Comparison of ENCODE assay signal across 1 cellular context in the genomic region with DNA sequence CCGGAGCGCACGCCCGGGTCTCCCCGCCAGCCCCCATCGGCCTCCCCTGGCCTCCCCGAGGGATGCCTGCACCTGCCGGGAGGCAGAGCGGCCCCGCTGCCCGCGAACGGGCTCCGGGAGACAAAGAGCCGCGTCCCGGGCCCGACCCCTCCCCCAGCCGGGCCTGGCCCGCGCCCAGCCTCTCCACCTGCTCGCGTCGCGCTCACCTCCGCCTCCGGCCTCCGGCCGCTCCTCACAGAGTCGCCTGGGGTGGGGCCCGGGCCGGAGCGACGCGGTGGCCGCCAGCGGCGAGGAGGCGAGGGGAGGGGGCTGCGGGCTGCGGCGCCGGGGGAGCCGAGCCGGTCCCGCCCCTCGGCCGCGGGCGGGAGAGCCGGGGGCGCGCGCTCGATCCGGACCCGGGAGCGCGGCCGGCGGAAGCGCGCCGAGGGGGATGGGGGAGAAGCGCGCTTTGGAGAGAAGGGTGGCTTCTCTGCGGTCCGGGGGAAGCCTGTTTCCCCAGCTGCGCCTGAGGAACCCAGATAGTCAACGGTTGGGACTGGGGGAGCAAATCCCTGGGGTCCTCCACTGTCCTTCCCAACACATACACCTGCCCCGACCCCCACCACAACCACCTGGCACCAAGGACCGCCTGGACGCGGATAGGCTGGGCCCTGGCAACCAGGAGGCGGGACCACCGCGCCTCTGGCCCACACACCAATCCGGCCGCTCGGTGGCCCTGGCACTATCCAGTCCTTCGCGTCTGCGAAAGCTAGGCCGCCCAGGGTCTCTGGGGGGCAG.
TF ChIP-seq lines count a peak whose summit lies in the region.

A gene (minus strand): TSS at position 311 of the 777 bp plus-strand sequence. CDS start 701 bp downstream, outside the sequence.

TF ChIP-seq in HEK293, 187 proteins besides CTCF, POLR2A, EP300 and RAD21 (continued from another document and continues in another):
- TF ChIP-seq, protein P1, sequence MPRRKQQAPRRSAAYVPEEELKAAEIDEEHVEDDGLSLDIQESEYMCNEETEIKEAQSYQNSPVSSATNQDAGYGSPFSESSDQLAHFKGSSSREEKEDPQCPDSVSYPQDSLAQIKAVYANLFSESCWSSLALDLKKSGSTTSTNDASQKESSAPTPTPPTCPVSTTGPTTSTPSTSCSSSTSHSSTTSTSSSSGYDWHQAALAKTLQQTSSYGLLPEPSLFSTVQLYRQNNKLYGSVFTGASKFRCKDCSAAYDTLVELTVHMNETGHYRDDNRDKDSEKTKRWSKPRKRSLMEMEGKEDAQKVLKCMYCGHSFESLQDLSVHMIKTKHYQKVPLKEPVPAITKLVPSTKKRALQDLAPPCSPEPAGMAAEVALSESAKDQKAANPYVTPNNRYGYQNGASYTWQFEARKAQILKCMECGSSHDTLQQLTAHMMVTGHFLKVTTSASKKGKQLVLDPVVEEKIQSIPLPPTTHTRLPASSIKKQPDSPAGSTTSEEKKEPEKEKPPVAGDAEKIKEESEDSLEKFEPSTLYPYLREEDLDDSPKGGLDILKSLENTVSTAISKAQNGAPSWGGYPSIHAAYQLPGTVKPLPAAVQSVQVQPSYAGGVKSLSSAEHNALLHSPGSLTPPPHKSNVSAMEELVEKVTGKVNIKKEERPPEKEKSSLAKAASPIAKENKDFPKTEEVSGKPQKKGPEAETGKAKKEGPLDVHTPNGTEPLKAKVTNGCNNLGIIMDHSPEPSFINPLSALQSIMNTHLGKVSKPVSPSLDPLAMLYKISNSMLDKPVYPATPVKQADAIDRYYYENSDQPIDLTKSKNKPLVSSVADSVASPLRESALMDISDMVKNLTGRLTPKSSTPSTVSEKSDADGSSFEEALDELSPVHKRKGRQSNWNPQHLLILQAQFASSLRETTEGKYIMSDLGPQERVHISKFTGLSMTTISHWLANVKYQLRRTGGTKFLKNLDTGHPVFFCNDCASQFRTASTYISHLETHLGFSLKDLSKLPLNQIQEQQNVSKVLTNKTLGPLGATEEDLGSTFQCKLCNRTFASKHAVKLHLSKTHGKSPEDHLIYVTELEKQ (tag by site-specific recombination; IDR thresholded peaks at IDR 0.05; ENCODE audit: borderline replicate concordance) = no peak
- TF ChIP-seq ZNF133 (tag by site-specific recombination; IDR thresholded peaks at IDR 0.05) (no peak), ZNF555 (tag by site-specific recombination; conservative IDR thresholded peaks at IDR 0.05) (no peak), ZSCAN23 (tag by site-specific recombination; IDR thresholded peaks at IDR 0.05) (no peak), IKZF3 (tag by site-specific recombination; IDR thresholded peaks at IDR 0.05) (0 out of 2 replicates have a peak, but pooled peaks have one; percentile 22), ZNF175 (tag by site-specific recombination; IDR thresholded peaks at IDR 0.05) (no peak), ZXDB (tag by site-specific recombination; IDR thresholded peaks at IDR 0.05) (peak; percentile 67; the same call in 1 of the 2 replicates), MZF1 (tag by site-specific recombination; IDR thresholded peaks at IDR 0.05; ENCODE audit: borderline replicate concordance) (no peak), ZNF394 (tag by site-specific recombination; IDR thresholded peaks at IDR 0.05; ENCODE audit: borderline replicate concordance) (peak; percentile 70; the same call in 1 of the 2 replicates), KLF10 (tag by site-specific recombination; IDR thresholded peaks at IDR 0.05) (peak; percentile 48; the same call in 1 of the 2 replicates), ZNF660 (tag by site-specific recombination; IDR thresholded peaks at IDR 0.05) (no peak), SP2 (tag by site-specific recombination; IDR thresholded peaks at IDR 0.05) (peak; percentile 87), ZNF600 (tag by site-specific recombination; IDR thresholded peaks at IDR 0.05) (0 out of 2 replicates have a peak, but pooled peaks have one; percentile 37), SP7 (tag by site-specific recombination; IDR thresholded peaks at IDR 0.05) (peak; percentile 45), MEIS1 (CRISPR knock-in tag; IDR thresholded peaks at IDR 0.05; ENCODE audit: borderline replicate concordance) (no peak), GLIS2 (tag by site-specific recombination; IDR thresholded peaks at IDR 0.05) (peak; percentile 70), ZNF529 (tag by site-specific recombination; IDR thresholded peaks at IDR 0.05; ENCODE audit: insufficient replicate concordance) (no peak), ZBTB48 (tag by site-specific recombination; IDR thresholded peaks at IDR 0.05) (0 out of 2 replicates have a peak, but pooled peaks have one; percentile 6), RBAK (tag by site-specific recombination; IDR thresholded peaks at IDR 0.05) (no peak), ZFHX2 (tag by site-specific recombination; conservative IDR thresholded peaks at IDR 0.05) (no peak), ZNF37A (tag by site-specific recombination; IDR thresholded peaks at IDR 0.05) (no peak), YY1 (tag by site-specific recombination; IDR thresholded peaks at IDR 0.05) (no peak), GLIS1 (tag by site-specific recombination; IDR thresholded peaks at IDR 0.05) (peak; percentile 35), ZNF701 (tag by site-specific recombination; IDR thresholded peaks at IDR 0.05) (no peak)
- TF ChIP-seq, protein P2, sequence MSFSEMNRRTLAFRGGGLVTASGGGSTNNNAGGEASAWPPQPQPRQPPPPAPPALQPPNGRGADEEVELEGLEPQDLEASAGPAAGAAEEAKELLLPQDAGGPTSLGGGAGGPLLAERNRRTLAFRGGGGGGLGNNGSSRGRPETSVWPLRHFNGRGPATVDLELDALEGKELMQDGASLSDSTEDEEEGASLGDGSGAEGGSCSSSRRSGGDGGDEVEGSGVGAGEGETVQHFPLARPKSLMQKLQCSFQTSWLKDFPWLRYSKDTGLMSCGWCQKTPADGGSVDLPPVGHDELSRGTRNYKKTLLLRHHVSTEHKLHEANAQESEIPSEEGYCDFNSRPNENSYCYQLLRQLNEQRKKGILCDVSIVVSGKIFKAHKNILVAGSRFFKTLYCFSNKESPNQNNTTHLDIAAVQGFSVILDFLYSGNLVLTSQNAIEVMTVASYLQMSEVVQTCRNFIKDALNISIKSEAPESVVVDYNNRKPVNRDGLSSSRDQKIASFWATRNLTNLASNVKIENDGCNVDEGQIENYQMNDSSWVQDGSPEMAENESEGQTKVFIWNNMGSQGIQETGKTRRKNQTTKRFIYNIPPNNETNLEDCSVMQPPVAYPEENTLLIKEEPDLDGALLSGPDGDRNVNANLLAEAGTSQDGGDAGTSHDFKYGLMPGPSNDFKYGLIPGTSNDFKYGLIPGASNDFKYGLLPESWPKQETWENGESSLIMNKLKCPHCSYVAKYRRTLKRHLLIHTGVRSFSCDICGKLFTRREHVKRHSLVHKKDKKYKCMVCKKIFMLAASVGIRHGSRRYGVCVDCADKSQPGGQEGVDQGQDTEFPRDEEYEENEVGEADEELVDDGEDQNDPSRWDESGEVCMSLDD (tag by site-specific recombination; IDR thresholded peaks at IDR 0.05) = peak; percentile 54; the same call in 1 of the 2 replicates
- TF ChIP-seq, protein P3, sequence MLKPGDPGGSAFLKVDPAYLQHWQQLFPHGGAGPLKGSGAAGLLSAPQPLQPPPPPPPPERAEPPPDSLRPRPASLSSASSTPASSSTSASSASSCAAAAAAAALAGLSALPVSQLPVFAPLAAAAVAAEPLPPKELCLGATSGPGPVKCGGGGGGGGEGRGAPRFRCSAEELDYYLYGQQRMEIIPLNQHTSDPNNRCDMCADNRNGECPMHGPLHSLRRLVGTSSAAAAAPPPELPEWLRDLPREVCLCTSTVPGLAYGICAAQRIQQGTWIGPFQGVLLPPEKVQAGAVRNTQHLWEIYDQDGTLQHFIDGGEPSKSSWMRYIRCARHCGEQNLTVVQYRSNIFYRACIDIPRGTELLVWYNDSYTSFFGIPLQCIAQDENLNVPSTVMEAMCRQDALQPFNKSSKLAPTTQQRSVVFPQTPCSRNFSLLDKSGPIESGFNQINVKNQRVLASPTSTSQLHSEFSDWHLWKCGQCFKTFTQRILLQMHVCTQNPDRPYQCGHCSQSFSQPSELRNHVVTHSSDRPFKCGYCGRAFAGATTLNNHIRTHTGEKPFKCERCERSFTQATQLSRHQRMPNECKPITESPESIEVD (tag by site-specific recombination; IDR thresholded peaks at IDR 0.05) = no peak
- TF ChIP-seq, protein P4, sequence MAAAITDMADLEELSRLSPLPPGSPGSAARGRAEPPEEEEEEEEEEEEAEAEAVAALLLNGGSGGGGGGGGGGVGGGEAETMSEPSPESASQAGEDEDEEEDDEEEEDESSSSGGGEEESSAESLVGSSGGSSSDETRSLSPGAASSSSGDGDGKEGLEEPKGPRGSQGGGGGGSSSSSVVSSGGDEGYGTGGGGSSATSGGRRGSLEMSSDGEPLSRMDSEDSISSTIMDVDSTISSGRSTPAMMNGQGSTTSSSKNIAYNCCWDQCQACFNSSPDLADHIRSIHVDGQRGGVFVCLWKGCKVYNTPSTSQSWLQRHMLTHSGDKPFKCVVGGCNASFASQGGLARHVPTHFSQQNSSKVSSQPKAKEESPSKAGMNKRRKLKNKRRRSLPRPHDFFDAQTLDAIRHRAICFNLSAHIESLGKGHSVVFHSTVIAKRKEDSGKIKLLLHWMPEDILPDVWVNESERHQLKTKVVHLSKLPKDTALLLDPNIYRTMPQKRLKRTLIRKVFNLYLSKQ (tag by site-specific recombination; IDR thresholded peaks at IDR 0.05; ENCODE audit: borderline replicate concordance) = no peak
- TF ChIP-seq, protein P5, sequence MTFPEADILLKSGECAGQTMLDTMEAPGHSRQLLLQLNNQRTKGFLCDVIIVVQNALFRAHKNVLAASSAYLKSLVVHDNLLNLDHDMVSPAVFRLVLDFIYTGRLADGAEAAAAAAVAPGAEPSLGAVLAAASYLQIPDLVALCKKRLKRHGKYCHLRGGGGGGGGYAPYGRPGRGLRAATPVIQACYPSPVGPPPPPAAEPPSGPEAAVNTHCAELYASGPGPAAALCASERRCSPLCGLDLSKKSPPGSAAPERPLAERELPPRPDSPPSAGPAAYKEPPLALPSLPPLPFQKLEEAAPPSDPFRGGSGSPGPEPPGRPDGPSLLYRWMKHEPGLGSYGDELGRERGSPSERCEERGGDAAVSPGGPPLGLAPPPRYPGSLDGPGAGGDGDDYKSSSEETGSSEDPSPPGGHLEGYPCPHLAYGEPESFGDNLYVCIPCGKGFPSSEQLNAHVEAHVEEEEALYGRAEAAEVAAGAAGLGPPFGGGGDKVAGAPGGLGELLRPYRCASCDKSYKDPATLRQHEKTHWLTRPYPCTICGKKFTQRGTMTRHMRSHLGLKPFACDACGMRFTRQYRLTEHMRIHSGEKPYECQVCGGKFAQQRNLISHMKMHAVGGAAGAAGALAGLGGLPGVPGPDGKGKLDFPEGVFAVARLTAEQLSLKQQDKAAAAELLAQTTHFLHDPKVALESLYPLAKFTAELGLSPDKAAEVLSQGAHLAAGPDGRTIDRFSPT (tag by site-specific recombination; IDR thresholded peaks at IDR 0.05) = peak; percentile 63; the same call in 1 of the 2 replicates
- TF ChIP-seq, protein P6, sequence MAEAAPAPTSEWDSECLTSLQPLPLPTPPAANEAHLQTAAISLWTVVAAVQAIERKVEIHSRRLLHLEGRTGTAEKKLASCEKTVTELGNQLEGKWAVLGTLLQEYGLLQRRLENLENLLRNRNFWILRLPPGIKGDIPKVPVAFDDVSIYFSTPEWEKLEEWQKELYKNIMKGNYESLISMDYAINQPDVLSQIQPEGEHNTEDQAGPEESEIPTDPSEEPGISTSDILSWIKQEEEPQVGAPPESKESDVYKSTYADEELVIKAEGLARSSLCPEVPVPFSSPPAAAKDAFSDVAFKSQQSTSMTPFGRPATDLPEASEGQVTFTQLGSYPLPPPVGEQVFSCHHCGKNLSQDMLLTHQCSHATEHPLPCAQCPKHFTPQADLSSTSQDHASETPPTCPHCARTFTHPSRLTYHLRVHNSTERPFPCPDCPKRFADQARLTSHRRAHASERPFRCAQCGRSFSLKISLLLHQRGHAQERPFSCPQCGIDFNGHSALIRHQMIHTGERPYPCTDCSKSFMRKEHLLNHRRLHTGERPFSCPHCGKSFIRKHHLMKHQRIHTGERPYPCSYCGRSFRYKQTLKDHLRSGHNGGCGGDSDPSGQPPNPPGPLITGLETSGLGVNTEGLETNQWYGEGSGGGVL (tag by site-specific recombination; IDR thresholded peaks at IDR 0.05) = peak; percentile 37
- TF ChIP-seq, protein P7, sequence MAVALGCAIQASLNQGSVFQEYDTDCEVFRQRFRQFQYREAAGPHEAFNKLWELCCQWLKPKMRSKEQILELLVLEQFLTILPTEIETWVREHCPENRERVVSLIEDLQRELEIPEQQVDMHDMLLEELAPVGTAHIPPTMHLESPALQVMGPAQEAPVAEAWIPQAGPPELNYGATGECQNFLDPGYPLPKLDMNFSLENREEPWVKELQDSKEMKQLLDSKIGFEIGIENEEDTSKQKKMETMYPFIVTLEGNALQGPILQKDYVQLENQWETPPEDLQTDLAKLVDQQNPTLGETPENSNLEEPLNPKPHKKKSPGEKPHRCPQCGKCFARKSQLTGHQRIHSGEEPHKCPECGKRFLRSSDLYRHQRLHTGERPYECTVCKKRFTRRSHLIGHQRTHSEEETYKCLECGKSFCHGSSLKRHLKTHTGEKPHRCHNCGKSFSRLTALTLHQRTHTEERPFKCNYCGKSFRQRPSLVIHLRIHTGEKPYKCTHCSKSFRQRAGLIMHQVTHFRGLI (tag by site-specific recombination; IDR thresholded peaks at IDR 0.05) = no peak
- TF ChIP-seq, protein P8, sequence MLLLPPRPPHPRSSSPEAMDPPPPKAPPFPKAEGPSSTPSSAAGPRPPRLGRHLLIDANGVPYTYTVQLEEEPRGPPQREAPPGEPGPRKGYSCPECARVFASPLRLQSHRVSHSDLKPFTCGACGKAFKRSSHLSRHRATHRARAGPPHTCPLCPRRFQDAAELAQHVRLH (tag by site-specific recombination; IDR thresholded peaks at IDR 0.05) = no peak
- TF ChIP-seq, protein P9, sequence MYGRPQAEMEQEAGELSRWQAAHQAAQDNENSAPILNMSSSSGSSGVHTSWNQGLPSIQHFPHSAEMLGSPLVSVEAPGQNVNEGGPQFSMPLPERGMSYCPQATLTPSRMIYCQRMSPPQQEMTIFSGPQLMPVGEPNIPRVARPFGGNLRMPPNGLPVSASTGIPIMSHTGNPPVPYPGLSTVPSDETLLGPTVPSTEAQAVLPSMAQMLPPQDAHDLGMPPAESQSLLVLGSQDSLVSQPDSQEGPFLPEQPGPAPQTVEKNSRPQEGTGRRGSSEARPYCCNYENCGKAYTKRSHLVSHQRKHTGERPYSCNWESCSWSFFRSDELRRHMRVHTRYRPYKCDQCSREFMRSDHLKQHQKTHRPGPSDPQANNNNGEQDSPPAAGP (tag by site-specific recombination; IDR thresholded peaks at IDR 0.05) = peak; percentile 64; the same call in 1 of the 2 replicates
- TF ChIP-seq, protein P10, sequence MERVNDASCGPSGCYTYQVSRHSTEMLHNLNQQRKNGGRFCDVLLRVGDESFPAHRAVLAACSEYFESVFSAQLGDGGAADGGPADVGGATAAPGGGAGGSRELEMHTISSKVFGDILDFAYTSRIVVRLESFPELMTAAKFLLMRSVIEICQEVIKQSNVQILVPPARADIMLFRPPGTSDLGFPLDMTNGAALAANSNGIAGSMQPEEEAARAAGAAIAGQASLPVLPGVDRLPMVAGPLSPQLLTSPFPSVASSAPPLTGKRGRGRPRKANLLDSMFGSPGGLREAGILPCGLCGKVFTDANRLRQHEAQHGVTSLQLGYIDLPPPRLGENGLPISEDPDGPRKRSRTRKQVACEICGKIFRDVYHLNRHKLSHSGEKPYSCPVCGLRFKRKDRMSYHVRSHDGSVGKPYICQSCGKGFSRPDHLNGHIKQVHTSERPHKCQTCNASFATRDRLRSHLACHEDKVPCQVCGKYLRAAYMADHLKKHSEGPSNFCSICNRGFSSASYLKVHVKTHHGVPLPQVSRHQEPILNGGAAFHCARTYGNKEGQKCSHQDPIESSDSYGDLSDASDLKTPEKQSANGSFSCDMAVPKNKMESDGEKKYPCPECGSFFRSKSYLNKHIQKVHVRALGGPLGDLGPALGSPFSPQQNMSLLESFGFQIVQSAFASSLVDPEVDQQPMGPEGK (tag by site-specific recombination; IDR thresholded peaks at IDR 0.05) = peak; percentile 86
